Comparison of ENCODE assay signal across 7 cellular contexts in genomic region chr7:33210958-33211357, GRCh38.
"Had no signal": no experiment of that assay in that cellular context is flagged by ENCODE, and none has a peak within 500 bp of the region (broad histone marks: within the 10 kb centered on the region; RNA-seq: fewer than 3 reads in every experiment).

No MANE protein-coding gene starts in this region.

- H3K4me2 ChIP-seq: KMS-11 had no signal

- FAIRE-seq: HepG2, HTR-8/SVneo had no signal

- DNase-seq: IMR-90, KBM-7, KG1 had no signal

- H3K27ac ChIP-seq: HL-60, KMS-11 had no signal

- H3K9ac ChIP-seq: KMS-11 had no signal

- ATAC-seq: HepG2 had no signal
